27 cellular contexts compared by ENCODE assay signal in genomic region chr10:11946652-11947051, GRCh38.
"Had no signal": no experiment of that assay in that cellular context is flagged by ENCODE, and none has a peak within 500 bp of the region (broad histone marks: within the 10 kb centered on the region; RNA-seq: fewer than 3 reads in every experiment).

No MANE protein-coding gene starts in this region.

- H3K4me1 ChIP-seq: colonic mucosa, esophagus squamous epithelium, lower lobe of right lung had no signal

- FAIRE-seq: islet of Langerhans, keratinocyte had no signal

- H3K27ac Mint-ChIP-seq: dendritic cell treated with granulocyte-macrophage colony-stimulating factor and Interleukin-4, amounts not matched to agents 40 ng/mL and 50 ng/mL, for 4 days; effector memory CD8-positive, alpha-beta T cell; endodermal cell; mesothelial cell of epicardium; naive B cell had no signal

- H3K9me3 ChIP-seq: colonic mucosa, esophagus squamous epithelium, gastrocnemius medialis, heart right ventricle, left lung, lower lobe of right lung, mucosa of descending colon had no signal

- H3K27me3 Mint-ChIP-seq: dendritic cell treated with granulocyte-macrophage colony-stimulating factor and Interleukin-4, amounts not matched to agents 40 ng/mL and 50 ng/mL, for 4 days; effector memory CD8-positive, alpha-beta T cell; naive B cell had no signal

- H3K4me1 Mint-ChIP-seq: endodermal cell, mesothelial cell of epicardium had no signal

- H3K9me3 Mint-ChIP-seq: dendritic cell treated with granulocyte-macrophage colony-stimulating factor and Interleukin-4, amounts not matched to agents 40 ng/mL and 50 ng/mL, for 4 days; effector memory CD8-positive, alpha-beta T cell; endodermal cell; mesothelial cell of epicardium had no signal

- DNase-seq: colonic mucosa; cortex of kidney; effector CD8-positive, alpha-beta T cell; effector memory CD8-positive, alpha-beta T cell; endodermal cell; erythroblast; esophagus squamous epithelium; foreskin fibroblast; foreskin melanocyte; gastrocnemius medialis; glutamatergic neuron; head of caudate nucleus; heart right ventricle; hippocampal formation; left cardiac atrium; left lung; left ventricle myocardium superior; lower lobe of right lung; mesenchymal stem cell; mucosa of descending colon; naive B cell had no signal

- H3K4me3 ChIP-seq: colonic mucosa, esophagus squamous epithelium, gastrocnemius medialis, heart right ventricle, left lung, lower lobe of right lung, mucosa of descending colon had no signal

- H3K4me3 Mint-ChIP-seq: dendritic cell treated with granulocyte-macrophage colony-stimulating factor and Interleukin-4, amounts not matched to agents 40 ng/mL and 50 ng/mL, for 4 days; effector memory CD8-positive, alpha-beta T cell; endodermal cell; mesothelial cell of epicardium; naive B cell had no signal

- H3K27me3 ChIP-seq: colonic mucosa, esophagus squamous epithelium, gastrocnemius medialis, heart right ventricle, left lung had no signal

- ATAC-seq: effector memory CD8-positive, alpha-beta T cell; esophagus mucosa; gastrocnemius medialis; heart right ventricle; left cardiac atrium; left lung; left ventricle myocardium superior; lower lobe of right lung; mucosa of descending colon had no signal

- H3K27ac ChIP-seq: colonic mucosa, epithelial cell of prostate, esophagus squamous epithelium, gastrocnemius medialis, heart right ventricle, left lung, lower lobe of right lung had no signal

- H3K36me3 ChIP-seq: colonic mucosa had no signal
